In the genomic region with DNA sequence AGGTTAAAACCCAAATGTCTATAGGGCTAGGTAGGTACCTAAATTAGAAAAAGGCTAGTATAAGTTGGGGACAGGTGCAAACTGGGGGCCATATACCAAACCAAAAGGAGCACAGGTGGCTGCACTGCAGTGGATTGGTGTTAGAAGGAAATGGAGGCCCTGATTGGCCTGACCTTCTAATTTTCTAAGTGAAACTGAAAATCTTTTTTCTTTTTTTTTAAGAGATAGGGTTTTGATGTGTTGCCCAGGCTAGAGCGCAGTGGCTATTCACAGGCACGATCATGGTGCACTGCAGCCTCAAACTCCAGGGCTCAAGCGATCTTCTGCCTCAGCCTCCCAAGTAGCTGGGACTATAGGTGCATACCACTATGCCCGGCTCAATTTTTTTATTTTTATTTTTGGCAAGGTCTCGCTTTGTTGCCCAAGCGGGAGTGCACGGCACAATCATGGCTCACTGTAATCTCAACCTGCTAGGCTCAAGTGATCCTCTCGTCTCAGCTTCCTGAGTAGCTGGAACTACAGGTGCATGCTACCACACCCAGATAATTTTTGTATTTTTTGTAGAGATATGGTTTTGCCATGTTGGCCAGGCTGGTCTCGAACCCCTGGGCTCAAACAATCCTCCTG, we compare ENCODE assay signal across 10 cellular contexts. TPM values are rescaled to one million over a fixed set of nuclear protein-coding genes. Genes with fewer than 3 reads are reported as not detected.
DNase-seq lines count a peak whose midpoint lies in the region; ATAC-seq and TF ChIP-seq lines count a peak whose summit lies in the region.
"Had no signal": no experiment of that assay in that cellular context is flagged by ENCODE, and none has a peak within 500 bp of the region (broad histone marks: within the 10 kb centered on the region; RNA-seq: fewer than 3 reads in every experiment).

No MANE protein-coding gene starts in this region.

- no peaks in the 10 kb centered on the region for H3K36me3 Mint-ChIP-seq in memory B cell

- no peaks in the 10 kb centered on the region for H3K9me3 Mint-ChIP-seq in memory B cell
- H3K9me3 Mint-ChIP-seq: activated T-cell treated with anti-CD3 and anti-CD28 coated beads, Interleukin-2, amount 50 U/mL, for 72 hours had no signal

- ATAC-seq in GM18505 (IDR thresholded peaks at IDR 0.05; ENCODE audit: unreplicated experiment) = peak; percentile 56
- ATAC-seq in GM21381 (IDR thresholded peaks at IDR 0.05; ENCODE audit: unreplicated experiment) = peak; percentile 52
- ATAC-seq in HG03108 (IDR thresholded peaks at IDR 0.05; ENCODE audit: unreplicated experiment) = peak; percentile 43
- peak; percentile 72 for ATAC-seq in memory B cell (ENCODE audit: low read depth)

- DNase-seq in memory B cell (ENCODE audit: low spot score in 2 of 2) (no peak), cerebellar nuclear complex (lab: John Stamatoyannopoulos, UW) (no peak), NCI-H1092 (lab: John Stamatoyannopoulos, UW) (no peak), NCI-H524 treated with DMSO at 0.1 percent for 48 hours (lab: John Stamatoyannopoulos, UW) (no peak), cardiac septum (ENCODE audit: low spot score) (no peak)
- DNase-seq: activated T-cell treated with anti-CD3 and anti-CD28 coated beads, Interleukin-2, amount 50 U/mL, for 72 hours; DMS 273 treated with DMSO at 0.1 percent for 48 hours had no signal

- peak overlapping the region; percentile 53 for H3K27ac Mint-ChIP-seq in memory B cell
- H3K27ac Mint-ChIP-seq: activated T-cell treated with anti-CD3 and anti-CD28 coated beads, Interleukin-2, amount 50 U/mL, for 72 hours had no signal

- H3K4me1 Mint-ChIP-seq in memory B cell = peaks cover 43% of the 10 kb centered on the region

- intact Hi-C loops in cardiac septum (cut with DNase I) = loop anchor here (1.0 kb wide), 1 partner anchor 9 kb away; a partner anchor contains a TSS

- peak; percentile 29 for TF ChIP-seq POLR2A in GM18505 (IDR thresholded peaks at IDR 0.05; ENCODE audit: borderline replicate concordance, extremely low read depth, insufficient read depth, insufficient read length)

- peak overlapping the region; percentile 72 for H3K4me3 Mint-ChIP-seq in memory B cell

- H3K27me3 Mint-ChIP-seq in memory B cell = no peaks in the 10 kb centered on the region

RNA-seq across cellular contexts. Expression of a gene that starts 9.8 kb away (rescaled TPM):
- 116 TPM for total RNA-seq in cardiac septum

RNA-seq across cellular contexts. Expression of a gene that starts 19.3 kb away (rescaled TPM):
- total RNA-seq in cardiac septum = 29.4 TPM
